In the genomic region with DNA sequence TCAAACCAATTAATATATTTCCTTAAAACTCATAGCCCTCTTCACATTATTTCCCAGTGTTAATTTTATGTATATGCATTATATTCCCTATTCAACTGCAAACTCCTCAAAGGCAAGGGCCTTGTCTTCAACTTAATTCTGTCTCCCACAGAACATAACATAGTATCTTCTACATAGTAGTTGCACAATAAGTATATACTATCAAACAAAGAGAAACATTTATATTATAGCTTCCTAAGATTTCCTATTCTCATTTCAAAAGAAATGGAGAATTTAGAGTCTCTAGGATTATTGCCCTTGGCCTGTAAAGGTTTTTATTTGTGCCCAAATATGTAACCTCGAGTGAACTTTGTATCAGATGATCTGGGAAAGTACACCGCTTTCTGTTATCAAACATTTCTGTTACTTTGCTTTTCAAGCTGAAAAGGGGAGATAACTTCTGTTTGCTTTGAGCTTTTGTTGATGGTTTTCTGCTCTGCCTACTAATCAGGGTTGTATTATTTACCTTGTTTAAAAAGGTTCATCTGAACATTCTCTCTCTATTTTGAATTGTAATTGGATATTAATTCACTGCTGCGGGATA, we compare ENCODE assay signal across 10 cellular contexts.
A peak's percentile ranks its signal among the peaks of the same experiment; 100 is the strongest.
DNase-seq lines count a peak whose midpoint lies in the region; ATAC-seq, FAIRE-seq and TF ChIP-seq lines count a peak whose summit lies in the region.
"Had no signal": no experiment of that assay in that cellular context is flagged by ENCODE, and none has a peak within 500 bp of the region (broad histone marks: within the 10 kb centered on the region; RNA-seq: fewer than 3 reads in every experiment).

No MANE protein-coding gene starts in this region.

- no peaks in the 10 kb centered on the region for H3K27me3 Mint-ChIP-seq in H9 (ENCODE audit: low read depth)

- peak overlapping the region in 2 of 3 experiments; percentile 13 to 96; a peak in 3 of 7 replicates for H3K27ac Mint-ChIP-seq in H9

- no peak overlapping the region for H3K23ac ChIP-seq in H9 (ENCODE audit: insufficient read length, low read depth, low read length)

- no peaks in the 10 kb centered on the region for H3K9me3 Mint-ChIP-seq in H9

- H3K4me1 Mint-ChIP-seq in H9: peaks cover 39 to 53% of the 10 kb centered on the region in 2 experiments

- no peak overlapping the region for H3K18ac ChIP-seq in H9 (ENCODE audit: insufficient read length, low read depth, low read length)

- H3K4me3 ChIP-seq in SK-N-SH (ENCODE audit: low read depth in 2 of 2, low read length in 1 of 2) (no peak overlapping the region), endothelial cell of umbilical vein (replicated peaks in 1 of 3; ENCODE audit: insufficient read depth in 1 of 3, low read depth in 1 of 3, low read length in 3 of 3) (no peak overlapping the region), retinal pigment epithelial cell (ENCODE audit: low read length) (peak overlapping the region; percentile 10)

- no TSS peak for BruUV-seq in endothelial cell of umbilical vein (replicated peaks; lab: Mats Ljungman, UMichigan)

- no peaks in the 10 kb centered on the region for H3K23me2 ChIP-seq in H9 (ENCODE audit: insufficient read length, low read depth, low read length, poor library complexity, severe bottlenecking)

- no peak overlapping the region for H3T11ph ChIP-seq in H9 (ENCODE audit: low read length)

- no peak for ATAC-seq in HG03159 (IDR thresholded peaks at IDR 0.05; ENCODE audit: unreplicated experiment)

- H3K79me2 ChIP-seq in H9 (ENCODE audit: insufficient read depth, low read length) (peaks cover 4% of the 10 kb centered on the region; the same call in 1 of the 2 replicates), SK-N-SH (ENCODE audit: insufficient read depth) (peaks cover 90% of the 10 kb centered on the region), endothelial cell of umbilical vein (ENCODE audit: control insufficient read depth, insufficient read depth, low read length) (peaks cover 66% of the 10 kb centered on the region)

- no peak for TF ChIP-seq RAD21 in SK-N-SH (IDR thresholded peaks at IDR 0.05; ENCODE audit: low read length)

- H3K4me3 Mint-ChIP-seq in H9: no peak overlapping the region

- intact Hi-C loops in endothelial cell of umbilical vein (cut with micrococcal nuclease): no loop called here

- no peak for TF ChIP-seq POLR2A in endothelial cell of umbilical vein (IDR thresholded peaks at IDR 0.05; ENCODE audit: low read depth, low read length)

- no peak overlapping the region for H2BK120ac ChIP-seq in H9 (ENCODE audit: low read depth, low read length, poor library complexity, severe bottlenecking)

- no peak for FAIRE-seq in endothelial cell of umbilical vein (lab: Jason Lieb, UNC)

- POLR2A ChIA-PET in SK-N-SH (lab: Yijun Ruan, JAX): no interaction called here
- POLR2A ChIA-PET in endothelial cell of umbilical vein (lab: Charles Lee): no interaction called here

- H4K5ac ChIP-seq in H9 (ENCODE audit: insufficient read length, low read depth, low read length): no peak overlapping the region

- TF ChIP-seq CTCF in H9 (conservative IDR thresholded peaks at IDR 0.05): no peak
- no peak for TF ChIP-seq CTCF in SK-N-SH (IDR thresholded peaks at IDR 0.05)
- no peak for TF ChIP-seq CTCF in endothelial cell of umbilical vein (IDR thresholded peaks at IDR 0.05; ENCODE audit: extremely low read depth in 1 of 2, insufficient read depth in 1 of 2, low read depth in 1 of 2, low read length in 2 of 2)
- TF ChIP-seq CTCF in retinal pigment epithelial cell (conservative IDR thresholded peaks at IDR 0.05; ENCODE audit: low read depth, low read length): no peak

- DNase-seq in H9: no peak
- DNase-seq in SK-N-SH: no peak
- DNase-seq in endothelial cell of umbilical vein (ENCODE audit: low read depth, low spot score): peak; percentile 15
- no peak for DNase-seq in retinal pigment epithelial cell (ENCODE audit: low read depth)
- no peak for DNase-seq in dedifferentiated amniotic fluid mesenchymal stem cell (ENCODE audit: extremely low spot score)
- no peak for DNase-seq in AML-193 (lab: John Stamatoyannopoulos, UW)
- DNase-seq: DMS79; effector memory CD4-positive, alpha-beta T cell; NCI-H2029 had no signal

- no peak overlapping the region for H3K4ac ChIP-seq in H9 (ENCODE audit: low read depth, low read length)

- no peak overlapping the region for H3K14ac ChIP-seq in H9 (ENCODE audit: insufficient read depth, low read length)

- H2AFZ ChIP-seq in H9 (ENCODE audit: low read length): no peak overlapping the region
- no peak overlapping the region for H2AFZ ChIP-seq in SK-N-SH (ENCODE audit: low read depth)
- H2AFZ ChIP-seq in endothelial cell of umbilical vein (ENCODE audit: low read depth, low read length): no peak overlapping the region

- 0 out of 2 replicates have a peak, but pooled peaks cover 3% of the 10 kb centered on the region for H3K4me1 ChIP-seq in H9 (ENCODE audit: insufficient read depth, low read length)
- H3K4me1 ChIP-seq in SK-N-SH (ENCODE audit: control insufficient read depth in 1 of 2, insufficient read depth in 2 of 2, low read depth in 1 of 2, low read length in 1 of 2): peaks cover 26 to 49% of the 10 kb centered on the region in 2 experiments
- peaks cover 13% of the 10 kb centered on the region for H3K4me1 ChIP-seq in endothelial cell of umbilical vein (ENCODE audit: control insufficient read depth, extremely low read depth, insufficient read depth, low read length)

- H3K79me1 ChIP-seq in H9 (ENCODE audit: insufficient read depth, low read depth, low read length, poor library complexity, severe bottlenecking): no peaks in the 10 kb centered on the region

- dilution Hi-C loops in endothelial cell of umbilical vein (cut with MboI; ENCODE audit: extremely low pct_ligation_motif_present, low sequenced_read_pairs): no loop called here

- H2BK15ac ChIP-seq in H9 (ENCODE audit: low read depth, low read length): no peak overlapping the region

- H4K20me1 ChIP-seq in H9 (ENCODE audit: control insufficient read depth, insufficient read depth, insufficient read length) (no peaks in the 10 kb centered on the region), SK-N-SH (ENCODE audit: insufficient read depth) (peaks cover 20% of the 10 kb centered on the region), endothelial cell of umbilical vein (replicated peaks; ENCODE audit: control insufficient read depth, extremely low read depth, insufficient read depth, low read length) (peaks cover 4% of the 10 kb centered on the region)

- H3K36me3 Mint-ChIP-seq in H9 (ENCODE audit: insufficient read depth in 1 of 3, low read depth in 3 of 3): peaks cover 7 to 52% (median 27%) of the 10 kb centered on the region in 3 experiments; a peak in 5 of 7 replicates

- H3K9me3 ChIP-seq in H9 (ENCODE audit: control insufficient read depth, low read depth, low read length) (no peaks in the 10 kb centered on the region), SK-N-SH (no peaks in the 10 kb centered on the region), endothelial cell of umbilical vein (replicated peaks; ENCODE audit: control insufficient read depth, insufficient read depth, low read length) (no peaks in the 10 kb centered on the region)

- WGBS in H9 (ENCODE audit: extremely low coverage, insufficient read length, low lambda C conversion rate): no CpG with 5 or more reads among the region's 3 CpGs
- WGBS in SK-N-SH (ENCODE audit: low lambda C conversion rate): 44% methylated on average over 3 of the region's 3 CpGs

- H4K8ac ChIP-seq in H9 (replicated peaks; ENCODE audit: insufficient read length, low read depth, low read length): no peak overlapping the region

- CTCF ChIA-PET in SK-N-SH (lab: Yijun Ruan, JAX) (interaction anchor here (0.6 to 1.0 kb wide), 4 partner anchors 27 to 505 kb away, joined by 3 read pairs; a partner anchor contains a TSS), endothelial cell of umbilical vein (lab: Charles Lee) (interaction anchor here (0.8 to 0.9 kb wide), 2 partner anchors 11 to 14 kb away, joined by 3 read pairs; no protein-coding TSS in a partner anchor)

- no peaks in the 10 kb centered on the region for H3K9me1 ChIP-seq in endothelial cell of umbilical vein (replicated peaks; ENCODE audit: control insufficient read depth, extremely low read depth, insufficient read depth, low read length)

- H3K27me3 ChIP-seq in H9 (ENCODE audit: insufficient read depth, low read length) (no peaks in the 10 kb centered on the region), SK-N-SH (ENCODE audit: insufficient read depth) (no peaks in the 10 kb centered on the region), endothelial cell of umbilical vein (ENCODE audit: control insufficient read depth in 2 of 2, insufficient read depth in 2 of 2, low read length in 2 of 2) (no peaks in the 10 kb centered on the region)

- H3K9ac ChIP-seq in H9 (ENCODE audit: extremely low read depth, insufficient read length, low read length) (no peak overlapping the region), SK-N-SH (peak overlapping the region; percentile 28; the same call in 1 of the 2 replicates), endothelial cell of umbilical vein (replicated peaks; ENCODE audit: extremely low read depth, insufficient read depth, low read length) (no peak overlapping the region)

- H3F3A ChIP-seq in SK-N-SH (replicated peaks; ENCODE audit: insufficient read depth): peaks cover 30% of the 10 kb centered on the region

- no peak overlapping the region for H3K4me2 ChIP-seq in H9 (ENCODE audit: insufficient read depth, insufficient read length, low read length)
- peak overlapping the region; percentile 57 for H3K4me2 ChIP-seq in SK-N-SH
- no peak overlapping the region for H3K4me2 ChIP-seq in endothelial cell of umbilical vein (ENCODE audit: insufficient read depth, low read length)

- H3K9me2 ChIP-seq in SK-N-SH: no peaks in the 10 kb centered on the region

- H4K91ac ChIP-seq in H9 (ENCODE audit: insufficient read length, low read depth, low read length): no peak overlapping the region

- no peak overlapping the region for H2BK12ac ChIP-seq in H9 (ENCODE audit: insufficient read length, low read depth, low read length)

- H3K36me3 ChIP-seq in SK-N-SH (replicated peaks in 1 of 2; ENCODE audit: control insufficient read depth in 1 of 2, insufficient read depth in 2 of 2, low read length in 1 of 2) (peaks cover 47 to 55% of the 10 kb centered on the region in 2 experiments), endothelial cell of umbilical vein (ENCODE audit: control insufficient read depth in 2 of 2, extremely low read depth in 1 of 2, insufficient read depth in 2 of 2, low read length in 2 of 2) (peaks cover 8 to 21% of the 10 kb centered on the region in 2 experiments)

- H3K27ac ChIP-seq in H9 (ENCODE audit: insufficient read length, low read depth, low read length) (no peak overlapping the region), SK-N-SH (ENCODE audit: low read depth in 2 of 2, low read length in 1 of 2) (peak overlapping the region; percentile 68 to 74), endothelial cell of umbilical vein (ENCODE audit: insufficient read depth, low read depth, low read length) (no peak overlapping the region)

- no peak overlapping the region for H2AK5ac ChIP-seq in H9 (ENCODE audit: insufficient read length, low read length)

- H2BK5ac ChIP-seq in H9 (ENCODE audit: insufficient read length, low read length): no peak overlapping the region

- H2BK20ac ChIP-seq in H9 (ENCODE audit: low read depth, low read length, poor library complexity, severe bottlenecking): no peak overlapping the region

- H3K56ac ChIP-seq in H9 (ENCODE audit: insufficient read length, low read depth, low read length): no peak overlapping the region

- TF ChIP-seq EP300 in SK-N-SH (IDR thresholded peaks at IDR 0.05; ENCODE audit: borderline replicate concordance in 1 of 2, low read depth in 1 of 2, low read length in 1 of 2): no peak

Comparison
In these comparisons a context has a peak if more than half of its experiments do, and no peak if none do; other contexts are left out.
1. H3K27ac ChIP-seq: peak in SK-N-SH (2 of 2); none in H9 (single experiment) and endothelial cell of umbilical vein (single experiment).